ENCODE assay signal across 24 cellular contexts in genomic region chr13:53338760-53339159, GRCh38.
"Had no signal": no experiment of that assay in that cellular context is flagged by ENCODE, and none has a peak within 500 bp of the region (broad histone marks: within the 10 kb centered on the region; RNA-seq: fewer than 3 reads in every experiment).

No MANE protein-coding gene starts in this region.

- H3K9me3 ChIP-seq: ovary, prostate gland, testis, uterus had no signal

- H3K4me1 ChIP-seq: prostate gland, testis, uterus had no signal

- H3K4me1 Mint-ChIP-seq: activated naive CD8-positive, alpha-beta T cell treated with anti-CD3 and anti-CD28 coated beads for 36 hours; natural killer cell had no signal

- H3K36me3 Mint-ChIP-seq: activated naive CD8-positive, alpha-beta T cell treated with anti-CD3 and anti-CD28 coated beads for 36 hours; natural killer cell had no signal

- H3K4me3 ChIP-seq: ovary, prostate gland, testis, uterus had no signal

- H3K4me3 Mint-ChIP-seq: activated naive CD8-positive, alpha-beta T cell treated with anti-CD3 and anti-CD28 coated beads for 36 hours; activated T-cell treated with anti-CD3 and anti-CD28 coated beads, Interleukin-2, amount 50 U/mL, for 4 hours; natural killer cell had no signal

- H3K36me3 ChIP-seq: ovary, prostate gland, uterus had no signal

- H3K27ac ChIP-seq: ovary, prostate gland, testis, uterus, VCaP had no signal

- H3K27me3 ChIP-seq: ovary, testis, uterus had no signal

- ATAC-seq: activated T-cell treated with anti-CD3 and anti-CD28 coated beads, Interleukin-2, amount 50 U/mL, for 4 hours; esophagus mucosa; left ventricle myocardium superior; natural killer cell had no signal

- H3K27me3 Mint-ChIP-seq: activated naive CD8-positive, alpha-beta T cell treated with anti-CD3 and anti-CD28 coated beads for 36 hours had no signal

- DNase-seq: activated CD4-positive, alpha-beta T cell treated with anti-CD3 and anti-CD28 coated beads for 1 hour; activated CD4-positive, alpha-beta T cell treated with anti-CD3 and anti-CD28 coated beads, Interleukin-2, amount 50 U/mL, for 4 hours; activated CD8-positive, alpha-beta memory T cell treated with anti-CD3 and anti-CD28 coated beads, Interleukin-2, amount 50 U/mL, for 48 hours; activated naive CD4-positive, alpha-beta T cell treated with Interleukin-2 at 50 U/mL for 16 hours; activated naive CD8-positive, alpha-beta T cell treated with anti-CD3 and anti-CD28 coated beads for 36 hours; activated T-cell treated with anti-CD3 and anti-CD28 coated beads, Interleukin-2, amount 50 U/mL, for 4 hours; central memory CD4-positive, alpha-beta T cell; dermis blood vessel endothelial cell; effector CD8-positive, alpha-beta T cell; foreskin melanocyte; hippocampal formation; left ventricle myocardium superior; mammary epithelial cell; midbrain; natural killer cell; ovary; stimulated activated CD4-positive, alpha-beta T cell treated with anti-CD3 and anti-CD28 coated beads, Interleukin-2, amount 100 ng/mL, for 48 hours; stimulated activated naive CD4-positive, alpha-beta T cell; testis; trophoblast cell; uterus had no signal

- H3K27ac Mint-ChIP-seq: activated naive CD8-positive, alpha-beta T cell treated with anti-CD3 and anti-CD28 coated beads for 36 hours; natural killer cell had no signal
